ENCODE assay signal across 8 cellular contexts in genomic region chr19:571127-571974, GRCh38. TPM values are rescaled to one million over a fixed set of nuclear protein-coding genes. Genes with fewer than 3 reads are reported as not detected.
A peak's percentile ranks its signal among the peaks of the same experiment; 100 is the strongest.
DNase-seq lines count a peak whose midpoint lies in the region; ATAC-seq and TF ChIP-seq lines count a peak whose summit lies in the region.

No MANE protein-coding gene starts in this region.

- H3K27me3 ChIP-seq in DND-41 (ENCODE audit: insufficient read depth, low read length, poor library complexity) (no peaks in the 10 kb centered on the region), HUES6 (ENCODE audit: control insufficient read depth, insufficient read depth, low read length) (no peaks in the 10 kb centered on the region), skeletal muscle satellite cell (ENCODE audit: control insufficient read depth, insufficient read depth, low read length) (no peaks in the 10 kb centered on the region)

- H2AFZ ChIP-seq in DND-41 (ENCODE audit: low read depth, low read length) = peak overlapping the region; percentile 68

- H3K27ac ChIP-seq in DND-41 (ENCODE audit: low read length) (peak overlapping the region; percentile 85), HUES6 (ENCODE audit: low read depth, low read length) (peak overlapping the region; percentile 55; the same call in 1 of the 2 replicates)

- peaks cover 30% of the 10 kb centered on the region for H4K20me1 ChIP-seq in DND-41 (ENCODE audit: insufficient read depth, low read length)

- H3K9me3 ChIP-seq in DND-41 (ENCODE audit: insufficient read depth, low read length, severe bottlenecking) (no peaks in the 10 kb centered on the region), HUES6 (ENCODE audit: control insufficient read depth, insufficient read depth, low read depth, low read length) (peaks cover 4% of the 10 kb centered on the region; the same call in 1 of the 2 replicates), skeletal muscle satellite cell (replicated peaks; ENCODE audit: low read length) (no peaks in the 10 kb centered on the region)

- no peaks in the 10 kb centered on the region for H3K9me3 Mint-ChIP-seq in activated naive CD8-positive, alpha-beta T cell treated with anti-CD3 and anti-CD28 coated beads, Interleukin-2, amount 50 U/mL, for 24 hours

- peaks cover 35% of the 10 kb centered on the region for H3K4me1 Mint-ChIP-seq in activated naive CD8-positive, alpha-beta T cell treated with anti-CD3 and anti-CD28 coated beads, Interleukin-2, amount 50 U/mL, for 24 hours

- H3K4me2 ChIP-seq in DND-41 (ENCODE audit: insufficient read depth, low read length) (peak overlapping the region; percentile 65), skeletal muscle satellite cell (ENCODE audit: low read length) (peak overlapping the region; percentile 89)

- H3K79me2 ChIP-seq in DND-41 (ENCODE audit: insufficient read depth, low read length) = peaks cover 39% of the 10 kb centered on the region

- ATAC-seq in DND-41 (ENCODE audit: insufficient read depth, low read depth) (peak; percentile 59), GM19351 (IDR thresholded peaks at IDR 0.05; ENCODE audit: unreplicated experiment) (no peak)
- peak; percentile 36 for ATAC-seq in activated naive CD8-positive, alpha-beta T cell treated with anti-CD3 and anti-CD28 coated beads, Interleukin-2, amount 50 U/mL, for 24 hours

- peak; percentile 81 for DNase-seq in DND-41
- DNase-seq in OCI-M1 (lab: John Stamatoyannopoulos, UW) = peak; percentile 79
- DNase-seq in activated naive CD8-positive, alpha-beta T cell treated with anti-CD3 and anti-CD28 coated beads, Interleukin-2, amount 50 U/mL, for 24 hours = peak; percentile 63
- DNase-seq in hepatic stellate cell (ENCODE audit: low spot score) = peak; percentile 39
- DNase-seq in cortex of kidney (lab: John Stamatoyannopoulos, UW) = no peak

- peak overlapping the region; percentile 29 to 59 for H3K4me3 ChIP-seq in DND-41 (ENCODE audit: low read depth in 1 of 2, low read length in 2 of 2)
- peak overlapping the region; percentile 100 for H3K4me3 ChIP-seq in HUES6 (ENCODE audit: low read depth, low read length)
- peak overlapping the region; percentile 90 for H3K4me3 ChIP-seq in skeletal muscle satellite cell (ENCODE audit: low read length)

- peaks cover 6% of the 10 kb centered on the region for H3K27me3 Mint-ChIP-seq in activated naive CD8-positive, alpha-beta T cell treated with anti-CD3 and anti-CD28 coated beads, Interleukin-2, amount 50 U/mL, for 24 hours

- H3K4me1 ChIP-seq in DND-41 (ENCODE audit: insufficient read depth, low read length) (peaks cover 30% of the 10 kb centered on the region), HUES6 (ENCODE audit: control insufficient read depth, insufficient read depth, low read length) (peaks cover 16% of the 10 kb centered on the region), skeletal muscle satellite cell (ENCODE audit: control insufficient read depth, insufficient read depth, low read length) (peaks cover 32% of the 10 kb centered on the region)

- peak overlapping the region; percentile 99 for H3K27ac Mint-ChIP-seq in activated naive CD8-positive, alpha-beta T cell treated with anti-CD3 and anti-CD28 coated beads, Interleukin-2, amount 50 U/mL, for 24 hours

- TF ChIP-seq CTCF in DND-41 (IDR thresholded peaks at IDR 0.05; ENCODE audit: borderline replicate concordance, extremely low read depth, low read length, poor library complexity, severe bottlenecking) = peak; percentile 1

- peaks cover 11% of the 10 kb centered on the region for H3K36me3 Mint-ChIP-seq in activated naive CD8-positive, alpha-beta T cell treated with anti-CD3 and anti-CD28 coated beads, Interleukin-2, amount 50 U/mL, for 24 hours (ENCODE audit: low read depth)

- peak overlapping the region; percentile 94 for H3K4me3 Mint-ChIP-seq in activated naive CD8-positive, alpha-beta T cell treated with anti-CD3 and anti-CD28 coated beads, Interleukin-2, amount 50 U/mL, for 24 hours

- peaks cover 21% of the 10 kb centered on the region for H3K36me3 ChIP-seq in DND-41 (ENCODE audit: insufficient read depth, low read length)
- H3K36me3 ChIP-seq in HUES6 (ENCODE audit: control insufficient read depth, insufficient read depth, low read length) = peaks cover 5% of the 10 kb centered on the region; the same call in 1 of the 2 replicates
- no peaks in the 10 kb centered on the region for H3K36me3 ChIP-seq in skeletal muscle satellite cell (ENCODE audit: insufficient read depth, low read length)

- H3K9ac ChIP-seq in DND-41 (ENCODE audit: low read depth, low read length) (peak overlapping the region; percentile 78), HUES6 (ENCODE audit: low read length) (peak overlapping the region; percentile 75), skeletal muscle satellite cell (ENCODE audit: low read depth, low read length) (peak overlapping the region; percentile 74)

RNA-seq across cellular contexts. Expression of gene BSG, which starts 1.0 kb away (rescaled TPM):
- total RNA-seq in skeletal muscle satellite cell (2012; rRNA removed) = 268 and 289 TPM in 2 replicates

RNA-seq across cellular contexts. Expression of gene HCN2, which starts 18.3 kb away (rescaled TPM):
- 0.76 and 2.4 TPM in 2 replicates for total RNA-seq in skeletal muscle satellite cell (2012; rRNA removed)

RNA-seq across cellular contexts. Expression of gene GZMM, which starts 27.5 kb away (rescaled TPM):
- total RNA-seq in skeletal muscle satellite cell (2012; rRNA removed) = 0.22 TPM in 1 of 2 replicates, not detected in the other

RNA-seq across cellular contexts. Expression of gene CDC34, which starts 39.8 kb away (rescaled TPM):
- 42.3 and 47.2 TPM in 2 replicates for total RNA-seq in skeletal muscle satellite cell (2012; rRNA removed)

Comparison
In these comparisons a context has a peak if more than half of its experiments do, and no peak if none do; other contexts are left out.
1. H3K4me3 ChIP-seq: peak in every context shown above with its lines; median percentile 100 in HUES6; 90 in skeletal muscle satellite cell; 44 in DND-41.